In the genomic region with DNA sequence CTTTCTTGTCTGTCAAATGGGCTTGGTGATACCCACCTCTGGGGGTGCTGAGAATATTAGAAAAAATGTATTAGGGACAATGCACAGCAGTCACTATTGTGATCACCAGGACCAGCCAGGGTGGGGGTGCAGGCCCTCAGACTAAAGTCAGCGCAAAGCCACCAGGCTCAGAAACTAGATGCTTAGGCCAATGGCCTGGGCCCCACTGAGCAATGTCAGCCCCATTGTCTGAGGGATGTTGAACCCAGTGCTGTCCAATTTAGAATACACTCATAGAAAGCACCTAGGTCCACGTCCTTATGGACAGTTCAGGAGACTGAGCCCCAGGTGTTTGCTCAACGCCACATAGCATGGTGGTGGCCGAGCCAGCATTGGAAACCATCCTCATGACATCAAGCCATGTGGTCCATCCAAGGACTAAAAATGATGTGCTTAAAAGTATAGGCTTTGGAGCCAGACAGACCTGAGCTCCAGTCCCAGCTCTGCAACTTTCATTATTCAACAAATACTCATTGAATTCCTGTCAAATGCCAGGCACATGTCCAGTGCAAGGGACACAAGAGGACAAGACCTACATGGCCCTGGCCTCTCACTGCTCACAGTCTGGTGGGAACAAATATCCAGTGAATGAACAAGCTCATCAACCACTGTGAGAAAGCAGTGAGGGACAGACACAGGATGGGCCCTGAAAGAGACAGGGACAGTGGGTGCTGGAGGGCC, we compare ENCODE assay signal across 31 cellular contexts.
DNase-seq lines count a peak whose midpoint lies in the region; ATAC-seq and TF ChIP-seq lines count a peak whose summit lies in the region.
"Had no signal": no experiment of that assay in that cellular context is flagged by ENCODE, and none has a peak within 500 bp of the region (broad histone marks: within the 10 kb centered on the region; RNA-seq: fewer than 3 reads in every experiment).

No MANE protein-coding gene starts in this region.

- H3K9me3 Mint-ChIP-seq in H9: peaks cover 2 to 11% of the 10 kb centered on the region in 2 experiments; a peak in 3 of 5 replicates
- H3K9me3 Mint-ChIP-seq in endodermal cell: peaks cover 2% of the 10 kb centered on the region
- H3K9me3 Mint-ChIP-seq: CD8-positive, alpha-beta T cell had no signal

- ATAC-seq in HG03108 (IDR thresholded peaks at IDR 0.05; ENCODE audit: unreplicated experiment): no peak
- no peak for ATAC-seq in HG02610 (IDR thresholded peaks at IDR 0.05; ENCODE audit: unreplicated experiment)
- ATAC-seq: A549; CD8-positive, alpha-beta T cell; GM12878; HepG2; PC-3; Right ventricle myocardium inferior; SK-N-SH treated with all-trans-retinoic acid at 6 μM for 48 hours had no signal

- no peak overlapping the region for H3K14ac ChIP-seq in H9 (ENCODE audit: insufficient read depth, low read length)

- H3K27ac Mint-ChIP-seq in H9 (no peak overlapping the region), endodermal cell (no peak overlapping the region)
- H3K27ac Mint-ChIP-seq: CD8-positive, alpha-beta T cell had no signal

- H3K4me3 Mint-ChIP-seq in H9 (no peak overlapping the region), endodermal cell (no peak overlapping the region)
- H3K4me3 Mint-ChIP-seq: CD8-positive, alpha-beta T cell had no signal

- H2BK120ac ChIP-seq in H9 (ENCODE audit: low read depth, low read length, poor library complexity, severe bottlenecking): no peak overlapping the region

- H4K8ac ChIP-seq in H9 (replicated peaks; ENCODE audit: insufficient read length, low read depth, low read length): no peak overlapping the region

- H3K9ac ChIP-seq in H9 (ENCODE audit: extremely low read depth, insufficient read length, low read length) (no peak overlapping the region), endodermal cell (ENCODE audit: extremely low read depth, low read length, poor library complexity, severe bottlenecking) (no peak overlapping the region)
- H3K9ac ChIP-seq: GM23248 had no signal

- no peak overlapping the region for H3T11ph ChIP-seq in H9 (ENCODE audit: low read length)

- no peaks in the 10 kb centered on the region for H3K36me3 ChIP-seq in endodermal cell (ENCODE audit: control insufficient read depth, insufficient read depth, low read length)
- H3K36me3 ChIP-seq: HAP-1, SJCRH30 had no signal

- H4K91ac ChIP-seq in H9 (ENCODE audit: insufficient read length, low read depth, low read length): no peak overlapping the region

- no peaks in the 10 kb centered on the region for H3K36me3 Mint-ChIP-seq in H9 (ENCODE audit: insufficient read depth in 1 of 3, low read depth in 3 of 3)
- H3K36me3 Mint-ChIP-seq in endodermal cell (ENCODE audit: low read depth): no peaks in the 10 kb centered on the region
- H3K36me3 Mint-ChIP-seq: CD8-positive, alpha-beta T cell had no signal

- peak; percentile 2 for DNase-seq in AG20443 (ENCODE audit: low spot score)
- DNase-seq in H9: peak; percentile 13
- peak; percentile 23 for DNase-seq in endodermal cell
- peak; percentile 72 for DNase-seq in posterior vena cava (ENCODE audit: low spot score)
- DNase-seq in GOT3 (lab: John Stamatoyannopoulos, UW): no peak
- DNase-seq: C1 segment of cervical spinal cord; Caco-2; CD8-positive, alpha-beta T cell; DMS 273 treated with DMSO at 0.1 percent for 48 hours; DMS79; EL; GDM1; GM23248; Karpas-422; NCI-H1105; NCI-H146; NCI-H1930; NCI-H446; NCI-H524 treated with DMSO at 0.1 percent for 48 hours; NCI-H774; NK-92 treated with Interleukin-12 subunit alpha and Interleukin-12 subunit beta, amount 100 ng/mL, for 24 hours; PC-3; SJCRH30 had no signal

- no peak overlapping the region for H3K4me2 ChIP-seq in H9 (ENCODE audit: insufficient read depth, insufficient read length, low read length)
- H3K4me2 ChIP-seq: A549 had no signal

- no peak overlapping the region for H2BK12ac ChIP-seq in H9 (ENCODE audit: insufficient read length, low read depth, low read length)

- WGBS in H9 (ENCODE audit: extremely low coverage, insufficient read length, low lambda C conversion rate): no CpG with 5 or more reads among the region's 4 CpGs
- WGBS in endodermal cell (ENCODE audit: insufficient coverage in 1 of 2, insufficient read length in 1 of 2), 2 experiments: 86 to 95% methylated on average over 4 of the region's 4 CpGs

- peaks cover 10% of the 10 kb centered on the region for H3K27me3 Mint-ChIP-seq in H9 (ENCODE audit: low read depth)
- H3K27me3 Mint-ChIP-seq in endodermal cell (ENCODE audit: insufficient read depth): no peaks in the 10 kb centered on the region

- H4K5ac ChIP-seq in H9 (ENCODE audit: insufficient read length, low read depth, low read length): no peak overlapping the region

- H3K4me1 ChIP-seq in H9 (ENCODE audit: insufficient read depth, low read length) (no peaks in the 10 kb centered on the region), endodermal cell (ENCODE audit: control insufficient read depth, insufficient read depth, low read length) (no peaks in the 10 kb centered on the region)
- H3K4me1 ChIP-seq: A549, Caco-2, HAP-1, SJCRH30 had no signal

- no peak overlapping the region for H2AFZ ChIP-seq in H9 (ENCODE audit: low read length)
- H2AFZ ChIP-seq: GM23248 had no signal

- H3K27ac ChIP-seq in H9 (ENCODE audit: insufficient read length, low read depth, low read length): no peak overlapping the region
- no peak overlapping the region for H3K27ac ChIP-seq in endodermal cell (ENCODE audit: low read depth, low read length)
- H3K27ac ChIP-seq: A549, GM23248, SJCRH30 had no signal

- no peak overlapping the region for H2BK5ac ChIP-seq in H9 (ENCODE audit: insufficient read length, low read length)

- no peaks in the 10 kb centered on the region for H3K79me2 ChIP-seq in H9 (ENCODE audit: insufficient read depth, low read length)

- no peak overlapping the region for H3K4me3 ChIP-seq in endodermal cell (ENCODE audit: low read length)
- H3K4me3 ChIP-seq: A549, GM12878, GM23248, HAP-1, SJCRH30 had no signal

- H3K4me1 Mint-ChIP-seq in H9: peaks cover 0 to 3% of the 10 kb centered on the region in 2 experiments; a peak in 1 of 4 replicates
- H3K4me1 Mint-ChIP-seq in endodermal cell: no peaks in the 10 kb centered on the region

- H2BK20ac ChIP-seq in H9 (ENCODE audit: low read depth, low read length, poor library complexity, severe bottlenecking): no peak overlapping the region

- H3K18ac ChIP-seq in H9 (ENCODE audit: insufficient read length, low read depth, low read length): no peak overlapping the region

- intact Hi-C loops in posterior vena cava (cut with DNase I): no loop called here

- TF ChIP-seq CTCF in H9 (conservative IDR thresholded peaks at IDR 0.05): no peak
- no peak for TF ChIP-seq CTCF in endodermal cell (conservative IDR thresholded peaks at IDR 0.05)

- no peak overlapping the region for H3K56ac ChIP-seq in H9 (ENCODE audit: insufficient read length, low read depth, low read length)

- no peak overlapping the region for H3K23ac ChIP-seq in H9 (ENCODE audit: insufficient read length, low read depth, low read length)

- no peaks in the 10 kb centered on the region for H4K20me1 ChIP-seq in H9 (ENCODE audit: control insufficient read depth, insufficient read depth, insufficient read length)

- no peaks in the 10 kb centered on the region for H3K79me1 ChIP-seq in H9 (ENCODE audit: insufficient read depth, low read depth, low read length, poor library complexity, severe bottlenecking)

- H3K23me2 ChIP-seq in H9 (ENCODE audit: insufficient read length, low read depth, low read length, poor library complexity, severe bottlenecking): no peaks in the 10 kb centered on the region

- H3K9me3 ChIP-seq in H9 (ENCODE audit: control insufficient read depth, low read depth, low read length) (no peaks in the 10 kb centered on the region), endodermal cell (ENCODE audit: control insufficient read depth, low read length) (no peaks in the 10 kb centered on the region)
- H3K9me3 ChIP-seq: A549, Caco-2, HAP-1, SJCRH30 had no signal

- no peak overlapping the region for H2AK5ac ChIP-seq in H9 (ENCODE audit: insufficient read length, low read length)

- H3K27me3 ChIP-seq in H9 (ENCODE audit: insufficient read depth, low read length) (no peaks in the 10 kb centered on the region), endodermal cell (ENCODE audit: control insufficient read depth, insufficient read depth, low read length, poor library complexity, severe bottlenecking) (no peaks in the 10 kb centered on the region)
- H3K27me3 ChIP-seq: SJCRH30 had no signal

- no peak overlapping the region for H3K4ac ChIP-seq in H9 (ENCODE audit: low read depth, low read length)

- H2BK15ac ChIP-seq in H9 (ENCODE audit: low read depth, low read length): no peak overlapping the region
